8 cellular contexts compared by ENCODE assay signal in the genomic region with DNA sequence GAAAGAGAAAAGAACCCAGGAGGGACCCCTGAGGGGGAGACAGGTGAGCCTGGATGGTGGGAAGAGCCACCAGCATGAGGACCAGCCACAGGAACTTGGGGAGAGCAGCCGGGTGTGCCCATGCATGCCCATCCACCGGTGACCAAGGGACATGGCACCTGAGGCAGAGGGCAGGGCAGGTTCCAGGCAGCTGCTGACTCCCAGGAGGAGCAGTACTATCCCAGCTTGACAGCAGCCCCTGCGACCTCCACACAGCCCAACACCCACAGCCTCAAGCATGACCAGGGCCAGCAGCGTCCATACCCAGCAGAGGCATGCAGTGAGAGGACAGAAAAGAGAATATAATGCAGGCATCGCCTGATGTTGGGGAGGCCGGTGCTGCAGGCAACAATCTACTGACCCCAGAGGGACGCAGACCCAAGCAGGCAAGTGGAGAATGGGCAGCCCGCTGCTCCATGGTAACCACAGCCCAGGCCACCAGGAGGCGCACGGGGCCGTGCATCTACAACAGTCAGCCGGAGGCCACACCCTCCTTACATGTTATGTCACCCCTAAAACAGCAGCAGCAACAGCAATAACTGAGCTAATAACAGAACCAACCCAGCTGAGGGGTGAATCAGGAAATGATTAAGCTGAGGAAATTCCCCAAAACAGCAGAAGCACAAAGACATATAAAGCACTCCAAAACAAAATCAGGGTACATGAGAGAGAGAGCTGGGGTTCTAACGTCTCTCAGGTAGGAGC. TPM values are rescaled to one million over a fixed set of nuclear protein-coding genes. Genes with fewer than 3 reads are reported as not detected.
DNase-seq lines count a peak whose midpoint lies in the region; ATAC-seq, FAIRE-seq and TF ChIP-seq lines count a peak whose summit lies in the region.

No MANE protein-coding gene starts in this region.

- ATAC-seq in GM21526 (IDR thresholded peaks at IDR 0.05; ENCODE audit: low FRiP score, unreplicated experiment) = peak; percentile 93

- TF ChIP-seq CTCF in ascending aorta (IDR thresholded peaks at IDR 0.05) = peak; percentile 46 to 76 (median 62)

- H3K4me3 ChIP-seq in ascending aorta (no peak overlapping the region), small intestine (ENCODE audit: low read depth in 1 of 2, low read length in 2 of 2) (no peak overlapping the region)

- no peak overlapping the region for H3K27ac ChIP-seq in ascending aorta
- H3K27ac ChIP-seq in small intestine (ENCODE audit: low read depth in 1 of 2, low read length in 1 of 2) = no peak overlapping the region

- peak; percentile 94 for FAIRE-seq in HTR-8/SVneo (lab: Jason Lieb, UNC)
- no peak for FAIRE-seq in small intestine (lab: Jason Lieb, UNC)

- no peaks in the 10 kb centered on the region for H3K9me3 ChIP-seq in ascending aorta
- H3K9me3 ChIP-seq in small intestine (ENCODE audit: control insufficient read depth, low read depth) = no peaks in the 10 kb centered on the region

- 37 to 43% (median 42%) methylated on average over 12 to 13 of the region's 13 CpGs for WGBS in small intestine, 3 donors

- peak; percentile 79 for DNase-seq in Daoy (ENCODE audit: low read depth)
- DNase-seq in HTR-8/SVneo (ENCODE audit: insufficient read length, low spot score) = peak; percentile 81
- DNase-seq in T-helper 9 cell = peak; percentile 79
- DNase-seq in ascending aorta (ENCODE audit: low spot score in 2 of 2) = peak; percentile 48 to 87
- peak; percentile 18 to 30 for DNase-seq in hippocampal formation (lab: John Stamatoyannopoulos, UW)
- peak; percentile 75 for DNase-seq in small intestine
- no peak for DNase-seq in NCI-H774 (lab: John Stamatoyannopoulos, UW)

- intact Hi-C loops in ascending aorta (cut with DNase I) = no loop called here

- no peaks in the 10 kb centered on the region for H3K4me1 ChIP-seq in ascending aorta
- no peaks in the 10 kb centered on the region for H3K4me1 ChIP-seq in small intestine (ENCODE audit: control insufficient read depth in 2 of 2, insufficient read depth in 1 of 2, low read depth in 1 of 2, low read length in 1 of 2)

- H3K36me3 ChIP-seq in ascending aorta (peaks cover 0 to 28% of the 10 kb centered on the region in 2 donors), small intestine (ENCODE audit: control insufficient read depth in 2 of 2, insufficient read depth in 2 of 2, low read length in 2 of 2) (no peaks in the 10 kb centered on the region)

- H3K27me3 ChIP-seq in ascending aorta = no peaks in the 10 kb centered on the region
- no peaks in the 10 kb centered on the region for H3K27me3 ChIP-seq in small intestine (ENCODE audit: control insufficient read depth in 2 of 2, insufficient read depth in 2 of 2, low read length in 2 of 2)

RNA-seq across cellular contexts. Expression of a gene that starts 44.1 kb away (rescaled TPM):
- 1.8 and 4.7 TPM in 2 replicates for total RNA-seq in Daoy (2014; rRNA removed; shearing (Covaris generic))
- 14.4 TPM for total RNA-seq in ascending aorta
- polyA plus RNA-seq in small intestine = 1 to 10 TPM; 3.4 to 5.9 (median 5.9) TPM

RNA-seq across cellular contexts. Expression of a gene that starts 46.4 kb away (rescaled TPM):
- total RNA-seq in Daoy (2014; rRNA removed; shearing (Covaris generic)) = 2.8 and 3.3 TPM in 2 replicates
- total RNA-seq in ascending aorta = 72.3 TPM
- 1 to 10 TPM; 1.8 to 7.0 (median 3.1) TPM for polyA plus RNA-seq in small intestine

RNA-seq across cellular contexts. Expression of a gene that starts 54.6 kb away (rescaled TPM):
- 1.8 and 2.3 TPM in 2 replicates for total RNA-seq in Daoy (2014; rRNA removed; shearing (Covaris generic))
- 196 TPM for total RNA-seq in ascending aorta
- polyA plus RNA-seq in small intestine = 100 to 1,000 TPM; 100 to 149 (median 131) TPM

Comparison
In these comparisons a context has a peak if more than half of its experiments do, and no peak if none do; other contexts are left out.
1. RNA of a gene that starts 46.4 kb away (total RNA-seq): 72.3 TPM in ascending aorta (single experiment); 2.8 to 3.3 TPM in Daoy; every median in the first group is over 10 times any median in the second.
2. RNA of a gene that starts 54.6 kb away (total RNA-seq): 196 TPM in ascending aorta (single experiment); 1.8 to 2.3 TPM in Daoy; every median in the first group is over 10 times any median in the second.